11 cellular contexts compared by ENCODE assay signal in the genomic region with DNA sequence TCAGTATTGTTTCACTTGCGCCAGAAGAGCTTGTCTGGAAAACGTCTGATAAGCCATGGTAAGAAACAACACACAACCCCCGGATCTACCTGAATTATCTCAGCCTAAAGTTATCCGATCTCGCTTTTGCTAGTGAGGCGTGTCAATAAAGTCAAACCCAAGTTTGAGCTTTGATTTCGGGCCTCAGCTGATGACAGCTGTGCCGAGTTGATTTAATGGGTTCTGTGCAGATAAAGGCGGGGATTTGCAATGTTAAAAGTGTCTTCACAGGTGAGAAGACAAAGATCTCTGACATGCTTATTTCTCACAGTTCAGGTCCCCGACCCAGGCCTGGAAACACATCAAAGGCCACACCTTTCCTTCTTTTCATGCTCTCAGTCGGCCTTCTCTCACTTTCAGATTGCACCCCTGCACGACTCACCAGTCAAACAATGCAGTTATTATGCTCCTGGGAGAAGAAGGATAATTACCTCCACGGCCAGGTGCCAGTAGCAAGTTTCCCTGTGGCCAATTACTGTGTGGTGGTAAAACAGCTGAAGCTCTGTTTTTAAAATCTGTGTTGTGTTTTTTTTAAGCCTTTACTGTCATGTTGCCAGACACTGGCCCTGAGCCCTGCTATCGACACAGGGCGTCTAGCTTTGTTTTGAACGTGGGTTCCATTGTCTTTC.
DNase-seq lines count a peak whose midpoint lies in the region; ATAC-seq, FAIRE-seq and TF ChIP-seq lines count a peak whose summit lies in the region.
"Had no signal": no experiment of that assay in that cellular context is flagged by ENCODE, and none has a peak within 500 bp of the region (broad histone marks: within the 10 kb centered on the region; RNA-seq: fewer than 3 reads in every experiment).

No MANE protein-coding gene starts in this region.

- WGBS in small intestine, 3 donors = 14 to 50% (median 29%) methylated on average over 16 of the region's 16 CpGs

- intact Hi-C loops in uterus (cut with DNase I; ENCODE audit: low total_unique reads) = no loop called here

- H3K9me3 ChIP-seq in small intestine (ENCODE audit: control insufficient read depth, low read depth) = no peaks in the 10 kb centered on the region
- H3K9me3 ChIP-seq in uterus = no peaks in the 10 kb centered on the region

- no peak for FAIRE-seq in small intestine (lab: Jason Lieb, UNC)

- H3K4me3 ChIP-seq in small intestine (ENCODE audit: low read depth in 1 of 2, low read length in 2 of 2) = no peak overlapping the region
- no peak overlapping the region for H3K4me3 ChIP-seq in uterus

- H3K27me3 ChIP-seq in small intestine (ENCODE audit: control insufficient read depth in 2 of 2, insufficient read depth in 2 of 2, low read length in 2 of 2) (no peaks in the 10 kb centered on the region), uterus (no peaks in the 10 kb centered on the region)

- DNase-seq in NCI-H2171 treated with DMSO at 0.1 percent for 48 hours (lab: John Stamatoyannopoulos, UW) (peak; percentile 49), NCI-H2171 (lab: John Stamatoyannopoulos, UW) (no peak), NCI-H2196 (lab: John Stamatoyannopoulos, UW; ENCODE audit: unreplicated experiment) (peak; percentile 62), epithelial cell of prostate (ENCODE audit: low read depth, low spot score) (peak; percentile 68), small intestine (peak; percentile 77), uterus (no peak), SKM-1 (lab: John Stamatoyannopoulos, UW; ENCODE audit: unreplicated experiment) (no peak)
- DNase-seq: activated naive CD4-positive, alpha-beta T cell treated with Interleukin-2 at 50 U/mL for 16 hours; OCI-M1 had no signal

- no peak for TF ChIP-seq POLR2A in uterus (IDR thresholded peaks at IDR 0.05)

- H3K27ac ChIP-seq in epithelial cell of prostate = peak overlapping the region; percentile 54
- H3K27ac ChIP-seq in small intestine (ENCODE audit: low read depth in 1 of 2, low read length in 1 of 2) = peak overlapping the region in 1 of 2 donors; percentile 55
- no peak overlapping the region for H3K27ac ChIP-seq in uterus
- H3K27ac ChIP-seq: 22Rv1 had no signal

- no peaks in the 10 kb centered on the region for H3K36me3 ChIP-seq in small intestine (ENCODE audit: control insufficient read depth in 2 of 2, insufficient read depth in 2 of 2, low read length in 2 of 2)
- no peaks in the 10 kb centered on the region for H3K36me3 ChIP-seq in uterus

- no peak for TF ChIP-seq CTCF in uterus (IDR thresholded peaks at IDR 0.05)

- no peak for ATAC-seq in GM19035 (IDR thresholded peaks at IDR 0.05; ENCODE audit: unreplicated experiment)

- no peaks in the 10 kb centered on the region for H3K4me1 ChIP-seq in small intestine (ENCODE audit: control insufficient read depth in 2 of 2, insufficient read depth in 1 of 2, low read depth in 1 of 2, low read length in 1 of 2)
- H3K4me1 ChIP-seq in uterus = no peaks in the 10 kb centered on the region

Comparison
In these comparisons a context has a peak if more than half of its experiments do, and no peak if none do; other contexts are left out.
1. DNase-seq: peak in NCI-H2171 treated with DMSO at 0.1 percent for 48 hours (single experiment), NCI-H2196 (single experiment), epithelial cell of prostate (single experiment) and small intestine (single experiment); none in NCI-H2171 (single experiment), uterus (0 of 2) and SKM-1 (single experiment).